Comparison of ENCODE assay signal across 20 cellular contexts in the genomic region with DNA sequence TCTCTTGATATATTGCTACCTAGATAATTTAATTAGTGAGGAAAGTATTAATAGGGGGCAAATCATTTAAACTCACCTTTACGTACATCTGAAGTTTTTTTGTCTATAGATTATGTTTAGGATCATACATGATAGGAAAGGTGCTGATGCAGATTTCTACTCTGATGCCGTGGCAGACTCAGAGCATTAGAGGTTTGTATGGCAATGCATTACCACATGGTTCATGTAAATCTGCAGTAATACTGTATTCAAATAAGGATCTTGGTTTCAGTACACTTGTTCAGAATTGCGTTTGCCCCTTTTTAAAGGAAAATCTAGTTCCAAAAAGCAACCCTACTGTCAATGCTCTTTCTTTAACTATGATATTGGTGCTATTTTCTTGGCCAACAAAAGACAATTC.
DNase-seq lines count a peak whose midpoint lies in the region; ATAC-seq and TF ChIP-seq lines count a peak whose summit lies in the region.
"Had no signal": no experiment of that assay in that cellular context is flagged by ENCODE, and none has a peak within 500 bp of the region (broad histone marks: within the 10 kb centered on the region; RNA-seq: fewer than 3 reads in every experiment).

No MANE protein-coding gene starts in this region.

- POLR2A ChIA-PET in activated CD4-positive, alpha-beta T cell treated with anti-CD3 and anti-CD28 coated beads for 36 hours (lab: Charles Lee) = no interaction called here

- H3K9me2 ChIP-seq in Loucy (replicated peaks; ENCODE audit: low read depth, low read length) = no peaks in the 10 kb centered on the region

- H3K4me3 ChIP-seq in Loucy (ENCODE audit: low read length, poor library complexity, severe bottlenecking) (peak overlapping the region; percentile 96), osteoblast (ENCODE audit: insufficient read depth, low read length) (no peak overlapping the region)
- no peak overlapping the region for H3K4me3 ChIP-seq in effector memory CD4-positive, alpha-beta T cell (ENCODE audit: insufficient read depth, low read depth, low read length, poor library complexity, severe bottlenecking)
- H3K4me3 ChIP-seq: SJSA1, spleen had no signal

- H3K9me3 Mint-ChIP-seq in activated CD4-positive, alpha-beta T cell treated with anti-CD3 and anti-CD28 coated beads, Interleukin-2, amount 10 ng/mL, durations not matched to agents 24 days and 14 days = no peaks in the 10 kb centered on the region
- H3K9me3 Mint-ChIP-seq in activated CD4-positive, alpha-beta T cell treated with anti-CD3 and anti-CD28 coated beads for 36 hours (ENCODE audit: low read depth) = no peaks in the 10 kb centered on the region
- no peaks in the 10 kb centered on the region for H3K9me3 Mint-ChIP-seq in activated T-helper 1 cell treated with anti-CD3 and anti-CD28 coated beads, Interleukin-12 subunit alpha, Interleukin-12 subunit beta, Interleukin-2, Interleukin-4 antibody, amounts not matched to agents 30 ng/mL and 10 ng/mL and 1 ng/mL, durations not matched to agents 14 hours and 24 hours and 36 hours

- intact Hi-C loops in activated CD4-positive, alpha-beta T cell treated with anti-CD3 and anti-CD28 coated beads, Interleukin-2, amount 10 ng/mL, durations not matched to agents 24 days and 14 days (cut with micrococcal nuclease) = loop anchor here (1.0 kb wide), 1 partner anchor 8 kb away; no protein-coding TSS in a partner anchor
- intact Hi-C loops in activated CD4-positive, alpha-beta T cell treated with anti-CD3 and anti-CD28 coated beads for 36 hours (cut with DNase I, micrococcal nuclease) = loop anchor here in 1 of 2 experiments (10.0 kb wide), 1 partner anchor 402 kb away; no protein-coding TSS in a partner anchor
- intact Hi-C loops in activated T-helper 1 cell treated with anti-CD3 and anti-CD28 coated beads, Interleukin-12 subunit alpha, Interleukin-12 subunit beta, Interleukin-2, Interleukin-4 antibody, amounts not matched to agents 30 ng/mL and 10 ng/mL and 1 ng/mL, durations not matched to agents 14 hours and 24 hours and 36 hours (cut with micrococcal nuclease) = loop anchor here (5.0 to 10.0 kb wide), 3 partner anchors 192 to 1228 kb away; a partner anchor contains a TSS

- H3K9ac ChIP-seq in Loucy (ENCODE audit: low read depth, low read length, poor library complexity, severe bottlenecking) = peak overlapping the region; percentile 99

- peaks cover 15% of the 10 kb centered on the region for H3F3A ChIP-seq in Loucy (ENCODE audit: low read depth)

- H3K27me3 Mint-ChIP-seq in activated CD4-positive, alpha-beta T cell treated with anti-CD3 and anti-CD28 coated beads, Interleukin-2, amount 10 ng/mL, durations not matched to agents 24 days and 14 days = no peaks in the 10 kb centered on the region
- no peaks in the 10 kb centered on the region for H3K27me3 Mint-ChIP-seq in activated CD4-positive, alpha-beta T cell treated with anti-CD3 and anti-CD28 coated beads for 36 hours
- H3K27me3 Mint-ChIP-seq in activated T-helper 1 cell treated with anti-CD3 and anti-CD28 coated beads, Interleukin-12 subunit alpha, Interleukin-12 subunit beta, Interleukin-2, Interleukin-4 antibody, amounts not matched to agents 30 ng/mL and 10 ng/mL and 1 ng/mL, durations not matched to agents 14 hours and 24 hours and 36 hours (ENCODE audit: insufficient read depth) = no peaks in the 10 kb centered on the region

- H3K4me3 Mint-ChIP-seq in activated CD4-positive, alpha-beta T cell treated with anti-CD3 and anti-CD28 coated beads, Interleukin-2, amount 10 ng/mL, durations not matched to agents 24 days and 14 days = peak overlapping the region; percentile 50
- no peak overlapping the region for H3K4me3 Mint-ChIP-seq in activated CD4-positive, alpha-beta T cell treated with anti-CD3 and anti-CD28 coated beads for 36 hours
- peak overlapping the region; percentile 24 for H3K4me3 Mint-ChIP-seq in activated T-helper 1 cell treated with anti-CD3 and anti-CD28 coated beads, Interleukin-12 subunit alpha, Interleukin-12 subunit beta, Interleukin-2, Interleukin-4 antibody, amounts not matched to agents 30 ng/mL and 10 ng/mL and 1 ng/mL, durations not matched to agents 14 hours and 24 hours and 36 hours

- H3K4me1 Mint-ChIP-seq in activated CD4-positive, alpha-beta T cell treated with anti-CD3 and anti-CD28 coated beads, Interleukin-2, amount 10 ng/mL, durations not matched to agents 24 days and 14 days = peaks cover 55% of the 10 kb centered on the region
- peaks cover 58% of the 10 kb centered on the region for H3K4me1 Mint-ChIP-seq in activated CD4-positive, alpha-beta T cell treated with anti-CD3 and anti-CD28 coated beads for 36 hours
- peaks cover 75% of the 10 kb centered on the region for H3K4me1 Mint-ChIP-seq in activated T-helper 1 cell treated with anti-CD3 and anti-CD28 coated beads, Interleukin-12 subunit alpha, Interleukin-12 subunit beta, Interleukin-2, Interleukin-4 antibody, amounts not matched to agents 30 ng/mL and 10 ng/mL and 1 ng/mL, durations not matched to agents 14 hours and 24 hours and 36 hours (ENCODE audit: low read depth)

- peaks cover 14% of the 10 kb centered on the region for H3K36me3 Mint-ChIP-seq in activated CD4-positive, alpha-beta T cell treated with anti-CD3 and anti-CD28 coated beads, Interleukin-2, amount 10 ng/mL, durations not matched to agents 24 days and 14 days (ENCODE audit: low read depth)
- H3K36me3 Mint-ChIP-seq in activated CD4-positive, alpha-beta T cell treated with anti-CD3 and anti-CD28 coated beads for 36 hours (ENCODE audit: low read depth) = no peaks in the 10 kb centered on the region
- H3K36me3 Mint-ChIP-seq in activated T-helper 1 cell treated with anti-CD3 and anti-CD28 coated beads, Interleukin-12 subunit alpha, Interleukin-12 subunit beta, Interleukin-2, Interleukin-4 antibody, amounts not matched to agents 30 ng/mL and 10 ng/mL and 1 ng/mL, durations not matched to agents 14 hours and 24 hours and 36 hours (ENCODE audit: low read depth) = peaks cover 13% of the 10 kb centered on the region

- no peak for DNase-seq in activated CD4-positive, alpha-beta T cell treated with anti-CD3 and anti-CD28 coated beads, Interleukin-2, amount 10 ng/mL, durations not matched to agents 24 days and 14 days
- DNase-seq in activated CD4-positive, alpha-beta T cell treated with anti-CD3 and anti-CD28 coated beads for 36 hours = no peak
- DNase-seq in activated T-helper 1 cell treated with anti-CD3 and anti-CD28 coated beads, Interleukin-12 subunit alpha, Interleukin-12 subunit beta, Interleukin-2, Interleukin-4 antibody, amounts not matched to agents 30 ng/mL and 10 ng/mL and 1 ng/mL, durations not matched to agents 14 hours and 24 hours and 36 hours (ENCODE audit: low spot score) = no peak
- DNase-seq in substantia nigra (lab: John Stamatoyannopoulos, UW) = no peak
- DNase-seq in effector memory CD4-positive, alpha-beta T cell = no peak
- no peak for DNase-seq in AG08395 (ENCODE audit: low spot score)
- DNase-seq in osteoblast (ENCODE audit: insufficient read length, low spot score, missing footprints) = no peak
- DNase-seq: 8988T; activated CD4-positive, alpha-beta T cell treated with anti-CD3 and anti-CD28 coated beads, Interleukin-2, amount 50 U/mL, for 4 hours; amygdala; BE2C; EL; glutamatergic neuron; mesendoderm; spleen; stimulated activated CD4-positive, alpha-beta T cell treated with anti-CD3 and anti-CD28 coated beads, Interleukin-4, amount 100 ng/mL, for 1 hour; stimulated activated naive CD4-positive, alpha-beta T cell; trophoblast cell had no signal

- TF ChIP-seq CTCF in Loucy (conservative IDR thresholded peaks at IDR 0.05; ENCODE audit: low read length) = no peak
- no peak for TF ChIP-seq CTCF in osteoblast (IDR thresholded peaks at IDR 0.05; ENCODE audit: extremely low read depth, low read depth, low read length)

- H4K20me1 ChIP-seq in Loucy (ENCODE audit: insufficient read depth, low read length, poor library complexity, severe bottlenecking) (peaks cover 89% of the 10 kb centered on the region), osteoblast (ENCODE audit: insufficient read depth, low read length) (peaks cover 3% of the 10 kb centered on the region)

- no peak for ATAC-seq in activated CD4-positive, alpha-beta T cell treated with anti-CD3 and anti-CD28 coated beads for 36 hours

- H3K27ac ChIP-seq in substantia nigra (ENCODE audit: low read depth, low read length, poor library complexity, severe bottlenecking) = peak overlapping the region; percentile 23
- no peak overlapping the region for H3K27ac ChIP-seq in effector memory CD4-positive, alpha-beta T cell (ENCODE audit: insufficient read depth, low read length, poor library complexity, severe bottlenecking)
- H3K27ac ChIP-seq in osteoblast (ENCODE audit: low read depth, low read length) = no peak overlapping the region
- H3K27ac ChIP-seq: SJSA1 had no signal

- peaks cover 59% of the 10 kb centered on the region for H3K36me3 ChIP-seq in Loucy (ENCODE audit: insufficient read depth, low read length)
- no peaks in the 10 kb centered on the region for H3K36me3 ChIP-seq in effector memory CD4-positive, alpha-beta T cell (ENCODE audit: control insufficient read depth, insufficient read depth, low read length)
- no peaks in the 10 kb centered on the region for H3K36me3 ChIP-seq in osteoblast (ENCODE audit: insufficient read depth, low read length)
- H3K36me3 ChIP-seq: BE2C, spleen had no signal

- H3K27me3 ChIP-seq in Loucy (ENCODE audit: insufficient read depth, low read length, poor library complexity, severe bottlenecking) (peaks cover 6% of the 10 kb centered on the region), osteoblast (ENCODE audit: insufficient read depth, low read length) (no peaks in the 10 kb centered on the region)
- H3K27me3 ChIP-seq in effector memory CD4-positive, alpha-beta T cell (replicated peaks; ENCODE audit: control insufficient read depth, insufficient read depth, low read length, poor library complexity, severe bottlenecking) = no peaks in the 10 kb centered on the region
- H3K27me3 ChIP-seq: BE2C, SJSA1 had no signal

- H3K9me3 ChIP-seq in Loucy (ENCODE audit: insufficient read depth, low read depth, low read length) (no peaks in the 10 kb centered on the region), osteoblast (ENCODE audit: low read depth, low read length) (no peaks in the 10 kb centered on the region)
- no peaks in the 10 kb centered on the region for H3K9me3 ChIP-seq in effector memory CD4-positive, alpha-beta T cell (ENCODE audit: control insufficient read depth, low read length)
- H3K9me3 ChIP-seq: BE2C, SJSA1, spleen had no signal

- H3K79me2 ChIP-seq in Loucy (ENCODE audit: insufficient read depth, low read length) = peaks cover 100% of the 10 kb centered on the region
- peaks cover 87% of the 10 kb centered on the region for H3K79me2 ChIP-seq in osteoblast (ENCODE audit: insufficient read depth, low read length)

- CTCF ChIA-PET in activated CD4-positive, alpha-beta T cell treated with anti-CD3 and anti-CD28 coated beads for 36 hours (lab: Charles Lee) = interaction anchor here (1.7 to 2.6 kb wide), 2 partner anchors 9 to 10 kb away, joined by 10 to 11 read pairs; no protein-coding TSS in a partner anchor

- peaks cover 64% of the 10 kb centered on the region for H3K4me1 ChIP-seq in Loucy (ENCODE audit: insufficient read depth, low read length, poor library complexity, severe bottlenecking)
- peaks cover 3% of the 10 kb centered on the region for H3K4me1 ChIP-seq in effector memory CD4-positive, alpha-beta T cell (ENCODE audit: control insufficient read depth, insufficient read depth, low read length, poor library complexity, severe bottlenecking)
- peaks cover 21% of the 10 kb centered on the region for H3K4me1 ChIP-seq in osteoblast (ENCODE audit: insufficient read depth, low read length)

- H2AFZ ChIP-seq in Loucy (ENCODE audit: low read length) (no peak overlapping the region), osteoblast (ENCODE audit: low read length) (no peak overlapping the region)

- H3K4me2 ChIP-seq in Loucy (ENCODE audit: low read depth, low read length, poor library complexity, severe bottlenecking) (peak overlapping the region; percentile 84), osteoblast (ENCODE audit: insufficient read depth, low read length) (no peak overlapping the region)

- H3K27ac Mint-ChIP-seq in activated CD4-positive, alpha-beta T cell treated with anti-CD3 and anti-CD28 coated beads, Interleukin-2, amount 10 ng/mL, durations not matched to agents 24 days and 14 days = peak overlapping the region; percentile 27
- no peak overlapping the region for H3K27ac Mint-ChIP-seq in activated CD4-positive, alpha-beta T cell treated with anti-CD3 and anti-CD28 coated beads for 36 hours
- H3K27ac Mint-ChIP-seq in activated T-helper 1 cell treated with anti-CD3 and anti-CD28 coated beads, Interleukin-12 subunit alpha, Interleukin-12 subunit beta, Interleukin-2, Interleukin-4 antibody, amounts not matched to agents 30 ng/mL and 10 ng/mL and 1 ng/mL, durations not matched to agents 14 hours and 24 hours and 36 hours = peak overlapping the region; percentile 58
